8 cellular contexts compared by ENCODE assay signal in the genomic region with DNA sequence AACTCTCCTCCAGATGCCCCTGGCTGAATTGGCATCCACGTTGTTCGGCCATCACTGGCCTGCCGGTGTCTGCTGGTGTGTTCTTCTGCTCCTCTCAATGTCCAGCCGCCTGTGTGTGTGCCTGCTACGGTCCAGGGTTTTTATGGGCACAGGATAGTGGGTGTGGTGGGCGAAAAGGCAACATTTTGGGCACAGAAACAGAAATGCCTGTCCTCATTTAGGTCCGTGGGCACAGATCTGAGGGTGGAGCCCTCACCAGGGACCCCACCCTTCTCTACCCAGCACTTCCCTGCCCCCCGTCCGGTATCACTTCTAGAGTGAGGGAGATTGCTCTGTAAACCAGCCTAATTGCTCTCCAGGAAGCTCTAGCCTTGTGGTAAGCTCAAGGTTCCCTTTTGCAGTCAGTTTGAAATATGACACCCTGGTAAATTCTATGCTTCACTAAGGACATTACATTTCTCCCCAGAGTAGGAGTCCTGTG.
A peak's percentile ranks its signal among the peaks of the same experiment; 100 is the strongest.
DNase-seq lines count a peak whose midpoint lies in the region; ATAC-seq and TF ChIP-seq lines count a peak whose summit lies in the region.

No MANE protein-coding gene starts in this region.

- peak; percentile 76 for ATAC-seq in GM21717 (IDR thresholded peaks at IDR 0.05; ENCODE audit: unreplicated experiment)
- peak; percentile 94 for ATAC-seq in IMR-90 (ENCODE audit: low read depth)

- peak; percentile 8 for DNase-seq in GM13976 (ENCODE audit: low spot score)
- DNase-seq in IMR-90 = peak; percentile 57
- DNase-seq in adipocyte (ENCODE audit: low read depth) = peak; percentile 60
- peak; percentile 3 for DNase-seq in nephron progenitor cell
- DNase-seq in kidney tubule cell (ENCODE audit: low spot score) = no peak
- no peak for DNase-seq in G401 (ENCODE audit: low spot score)
- no peak for DNase-seq in MG63

- peaks cover 35% of the 10 kb centered on the region for H3K4me1 Mint-ChIP-seq in nephron progenitor cell

- TF ChIP-seq POLR2A in IMR-90 (IDR thresholded peaks at IDR 0.05; ENCODE audit: low read depth, low read length) = no peak

- H3K4ac ChIP-seq in IMR-90 (ENCODE audit: low read depth, low read length) = 0 out of 2 replicates have a peak overlapping the region, but pooled peaks have one; percentile 19

- H3K23ac ChIP-seq in IMR-90 (ENCODE audit: low read depth, low read length) = no peak overlapping the region

- H3K18ac ChIP-seq in IMR-90 (ENCODE audit: low read depth, low read length) = peak overlapping the region; percentile 77

- H4K5ac ChIP-seq in IMR-90 (ENCODE audit: low read depth, low read length) = peak overlapping the region; percentile 72

- peak overlapping the region; percentile 16; the same call in 1 of the 2 replicates for H2BK20ac ChIP-seq in IMR-90 (ENCODE audit: low read depth, low read length)

- H3K36me3 ChIP-seq in IMR-90 (ENCODE audit: control insufficient read depth, insufficient read depth, low read length) (no peaks in the 10 kb centered on the region), adipocyte (ENCODE audit: control insufficient read depth, insufficient read depth, low read length, severe bottlenecking) (no peaks in the 10 kb centered on the region), MG63 (no peaks in the 10 kb centered on the region)

- H3K4me3 Mint-ChIP-seq in nephron progenitor cell = peak overlapping the region; percentile 18

- TF ChIP-seq RAD21 in IMR-90 (IDR thresholded peaks at IDR 0.05; ENCODE audit: low read length) = no peak

- H3K4me2 ChIP-seq in IMR-90 (ENCODE audit: low read depth, low read length) = peak overlapping the region; percentile 73; the same call in 1 of the 2 replicates

- H3K27me3 ChIP-seq in IMR-90 (ENCODE audit: control insufficient read depth, insufficient read depth, low read length) (no peaks in the 10 kb centered on the region), adipocyte (replicated peaks; ENCODE audit: control insufficient read depth, insufficient read depth, low read length) (no peaks in the 10 kb centered on the region), MG63 (no peaks in the 10 kb centered on the region)

- H3K27ac ChIP-seq in IMR-90 (ENCODE audit: insufficient read depth, low read length) = peak overlapping the region; percentile 53; the same call in 1 of the 2 replicates

- H3K9me3 ChIP-seq in IMR-90 (ENCODE audit: control insufficient read depth, insufficient read depth, low read length) (peaks cover 5% of the 10 kb centered on the region; the same call in 1 of the 2 replicates), adipocyte (ENCODE audit: control insufficient read depth, low read length) (peaks cover 7% of the 10 kb centered on the region), MG63 (no peaks in the 10 kb centered on the region)

- no peaks in the 10 kb centered on the region for H4K20me1 ChIP-seq in IMR-90 (ENCODE audit: insufficient read depth, low read length)

- no peak overlapping the region for H2AK9ac ChIP-seq in IMR-90 (replicated peaks; ENCODE audit: low read depth, low read length, poor library complexity)

- H3K4me3 ChIP-seq in IMR-90 (ENCODE audit: insufficient read depth, low read depth, low read length) (no peak overlapping the region), adipocyte (ENCODE audit: low read length) (no peak overlapping the region), MG63 (no peak overlapping the region)

- no CpG with 5 or more reads among the region's 9 CpGs for WGBS in IMR-90 (ENCODE audit: extremely low coverage in 2 of 2, insufficient read length in 1 of 2), 2 experiments

- H4K8ac ChIP-seq in IMR-90 (ENCODE audit: low read depth in 2 of 2, low read length in 2 of 2) = peak overlapping the region; percentile 22 to 62; a peak in 3 of 4 replicates

- POLR2A ChIA-PET in IMR-90 (lab: Charles Lee; ENCODE audit: unreplicated experiment) = no interaction called here

- peak overlapping the region; percentile 83 for H3K27ac Mint-ChIP-seq in nephron progenitor cell

- H4K91ac ChIP-seq in IMR-90 (ENCODE audit: insufficient read depth, low read depth, low read length) = peak overlapping the region; percentile 43; the same call in 1 of the 2 replicates

- CTCF ChIA-PET in IMR-90 (lab: Yijun Ruan, JAX) = interaction anchor here (1.0 kb wide), 1 partner anchor 18 kb away, joined by 3 read pairs; no protein-coding TSS in a partner anchor

- H3K56ac ChIP-seq in IMR-90 (ENCODE audit: extremely low read depth, insufficient read depth, low read length) = no peak overlapping the region

- H3K36me3 Mint-ChIP-seq in nephron progenitor cell (ENCODE audit: low read depth) = no peaks in the 10 kb centered on the region

- H2AFZ ChIP-seq in IMR-90 (replicated peaks; ENCODE audit: low read length, poor library complexity) = peak overlapping the region; percentile 55

- no peaks in the 10 kb centered on the region for H3K79me1 ChIP-seq in IMR-90 (ENCODE audit: low read depth in 1 of 2, low read length in 2 of 2)

- H3K14ac ChIP-seq in IMR-90 (replicated peaks; ENCODE audit: low read depth, low read length) = 0 out of 2 replicates have a peak overlapping the region, but pooled peaks have one; percentile 10

- no peaks in the 10 kb centered on the region for H3K9me1 ChIP-seq in IMR-90 (ENCODE audit: insufficient read depth, low read length)

- no peak overlapping the region for H3K9ac ChIP-seq in IMR-90 (ENCODE audit: low read depth, low read length)
- H3K9ac ChIP-seq in adipocyte (ENCODE audit: low read length) = no peak overlapping the region

- in situ Hi-C loops in GM13976 (cut with MboI; ENCODE audit: low sequenced_read_pairs, unreplicated experiment) = no loop called here
- in situ Hi-C loops in IMR-90 (cut with MboI; ENCODE audit: low sequenced_read_pairs) = no loop called here
- in situ Hi-C loops in G401 (cut with HindIII; ENCODE audit: low sequenced_read_pairs) = no loop called here

- peak overlapping the region; percentile 49; the same call in 2 of the 3 replicates for H2BK15ac ChIP-seq in IMR-90 (ENCODE audit: low read depth, low read length)

- H3K9me3 Mint-ChIP-seq in nephron progenitor cell = peaks cover 12% of the 10 kb centered on the region

- H3K27me3 Mint-ChIP-seq in nephron progenitor cell (ENCODE audit: low read depth, poor library complexity) = no peaks in the 10 kb centered on the region

- BruUV-seq in IMR-90 (replicated peaks; lab: Mats Ljungman, UMichigan) = no TSS peak

- intact Hi-C loops in IMR-90 (cut with micrococcal nuclease) = no loop called here

- peaks cover 8% of the 10 kb centered on the region for H3K4me1 ChIP-seq in IMR-90 (ENCODE audit: control insufficient read depth, insufficient read depth, low read length)
- peaks cover 32% of the 10 kb centered on the region for H3K4me1 ChIP-seq in adipocyte (ENCODE audit: control insufficient read depth, insufficient read depth, low read length)

- dilution Hi-C loops in IMR-90 (cut with HindIII; ENCODE audit: low sequenced_read_pairs, unreplicated experiment) = no loop called here

- no peak overlapping the region for H2BK5ac ChIP-seq in IMR-90 (ENCODE audit: low read depth, low read length, poor library complexity, severe bottlenecking)

- peak overlapping the region; percentile 88; the same call in 1 of the 2 replicates for H2AK5ac ChIP-seq in IMR-90 (ENCODE audit: low read depth, low read length)

- TF ChIP-seq CTCF in GM13976 (IDR thresholded peaks at IDR 0.05; ENCODE audit: borderline replicate concordance, control extremely low read depth, extremely low read depth, insufficient read depth, missing control alignments) (no peak), IMR-90 (conservative IDR thresholded peaks at IDR 0.05; ENCODE audit: low read depth, low read length) (no peak), nephron progenitor cell (IDR thresholded peaks at IDR 0.05) (no peak)

- peak overlapping the region; percentile 11; the same call in 1 of the 2 replicates for H2BK120ac ChIP-seq in IMR-90 (ENCODE audit: low read depth, low read length)

TF ChIP-seq in IMR-90, 13 proteins besides CTCF, POLR2A, EP300 and RAD21:
- TF ChIP-seq MAFK (IDR thresholded peaks at IDR 0.05; ENCODE audit: low read depth, low read length) (no peak), MAZ (IDR thresholded peaks at IDR 0.05; ENCODE audit: borderline replicate concordance, low read depth, low read length) (no peak), SMC3 (IDR thresholded peaks at IDR 0.05; ENCODE audit: low read depth, low read length) (no peak), ELK1 (IDR thresholded peaks at IDR 0.05; ENCODE audit: borderline replicate concordance, low read depth, low read length) (no peak), RFX5 (IDR thresholded peaks at IDR 0.05; ENCODE audit: low read depth, low read length) (no peak), BHLHE40 (IDR thresholded peaks at IDR 0.05; ENCODE audit: low read depth, low read length) (no peak), CEBPB (IDR thresholded peaks at IDR 0.05; ENCODE audit: low read depth, low read length) (no peak), USF2 (IDR thresholded peaks at IDR 0.05; ENCODE audit: low read depth, low read length) (no peak), CHD1 (IDR thresholded peaks at IDR 0.05; ENCODE audit: low read depth, low read length) (no peak), NFE2L2 (IDR thresholded peaks at IDR 0.05; ENCODE audit: low read depth, low read length) (no peak), FOS (IDR thresholded peaks at IDR 0.05; ENCODE audit: low read depth, low read length) (no peak), MXI1 (IDR thresholded peaks at IDR 0.05; ENCODE audit: borderline replicate concordance, low read depth, low read length) (no peak)

Comparison
In these comparisons a context has a peak if more than half of its experiments do, and no peak if none do; other contexts are left out.
1. DNase-seq: peak in GM13976 (single experiment), IMR-90 (single experiment), adipocyte (single experiment) and nephron progenitor cell (single experiment); none in kidney tubule cell (single experiment), G401 (single experiment) and MG63 (single experiment).